8 cellular contexts compared by ENCODE assay signal in genomic region chr6:52419809-52420667, GRCh38. TPM values are rescaled to one million over a fixed set of nuclear protein-coding genes. Genes with fewer than 3 reads are reported as not detected.
A peak's percentile ranks its signal among the peaks of the same experiment; 100 is the strongest.
DNase-seq lines count a peak whose midpoint lies in the region; ATAC-seq and TF ChIP-seq lines count a peak whose summit lies in the region.

TSS of gene EFHC1 (plus strand) at chr6:52420342. CDS start at chr6:52420411, 69 bp downstream.

- H3K9ac ChIP-seq in MM.1S (ENCODE audit: low read length) (peak within 1 kb of the TSS; percentile 89), subcutaneous abdominal adipose tissue (ENCODE audit: low read length in 5 of 5) (peak within 1 kb of the TSS; percentile 51 to 87 (median 75))

- H3K4me3 ChIP-seq in HAP-1 (peak within 1 kb of the TSS; percentile 52), MM.1S (ENCODE audit: low read length) (peak within 1 kb of the TSS; percentile 90), neuron (ENCODE audit: low read length) (peak within 1 kb of the TSS; percentile 68), subcutaneous abdominal adipose tissue (ENCODE audit: low read depth in 1 of 5, low read length in 5 of 5) (peak within 1 kb of the TSS; percentile 81 to 100 (median 98))

- no peaks in the 10 kb centered on the region for H3K9me2 ChIP-seq in MM.1S (replicated peaks; ENCODE audit: insufficient read depth, low read length)

- DNase-seq in G401 (ENCODE audit: low spot score) (peak; percentile 98), HAP-1 (ENCODE audit: low spot score in 2 of 2) (peak; percentile 96 to 98), MM.1S (peak; percentile 98), SHP77 treated with DMSO at 0.1 percent for 48 hours (lab: John Stamatoyannopoulos, UW) (peak; percentile 94), activated gamma-delta T cell treated with Interleukin-2 at 50 U/mL for 16 hours (peak; percentile 97), foreskin keratinocyte (peak; percentile 87 to 93)

- no peaks in the 10 kb centered on the region for H3K9me3 ChIP-seq in HAP-1
- no peaks in the 10 kb centered on the region for H3K9me3 ChIP-seq in MM.1S (replicated peaks; ENCODE audit: insufficient read depth, low read length)
- H3K9me3 ChIP-seq in neuron (ENCODE audit: low read length), result no peaks in the 10 kb centered on the region
- no peaks in the 10 kb centered on the region for H3K9me3 ChIP-seq in subcutaneous abdominal adipose tissue (ENCODE audit: control insufficient read depth in 5 of 5, low read length in 5 of 5)

- no peaks in the 10 kb centered on the region for H3K36me3 ChIP-seq in HAP-1 (replicated peaks)
- no peaks in the 10 kb centered on the region for H3K36me3 ChIP-seq in MM.1S (replicated peaks; ENCODE audit: insufficient read depth, low read length)
- H3K36me3 ChIP-seq in neuron (ENCODE audit: insufficient read depth, low read length), result peaks cover 6% of the 10 kb centered on the region
- H3K36me3 ChIP-seq in subcutaneous abdominal adipose tissue (ENCODE audit: control insufficient read depth in 5 of 5, insufficient read depth in 5 of 5, low read length in 5 of 5), result no peaks in the 10 kb centered on the region

- H3K4me1 ChIP-seq in HAP-1, result peaks cover 15% of the 10 kb centered on the region
- peaks cover 35% of the 10 kb centered on the region for H3K4me1 ChIP-seq in MM.1S (ENCODE audit: low read length)
- H3K4me1 ChIP-seq in foreskin keratinocyte, result peaks cover 23% of the 10 kb centered on the region
- peaks cover 21% of the 10 kb centered on the region for H3K4me1 ChIP-seq in neuron (ENCODE audit: insufficient read depth, low read length)
- peaks cover 0 to 26% (median 23%) of the 10 kb centered on the region in 5 donors for H3K4me1 ChIP-seq in subcutaneous abdominal adipose tissue (ENCODE audit: control insufficient read depth in 5 of 5, insufficient read depth in 5 of 5, low read length in 5 of 5)

- H3K27me3 ChIP-seq in HAP-1 (ENCODE audit: low read depth) (no peaks in the 10 kb centered on the region), MM.1S (replicated peaks; ENCODE audit: insufficient read depth, low read length) (no peaks in the 10 kb centered on the region), foreskin keratinocyte (no peaks in the 10 kb centered on the region), neuron (ENCODE audit: insufficient read depth, low read length) (no peaks in the 10 kb centered on the region), subcutaneous abdominal adipose tissue (ENCODE audit: control insufficient read depth in 5 of 5, insufficient read depth in 4 of 5, low read length in 5 of 5) (no peaks in the 10 kb centered on the region)

- peaks cover 11% of the 10 kb centered on the region for H3F3A ChIP-seq in MM.1S (ENCODE audit: insufficient read depth, low read length)

- TF ChIP-seq CTCF in MM.1S (IDR thresholded peaks at IDR 0.05; ENCODE audit: low read length) (no peak), foreskin keratinocyte (conservative IDR thresholded peaks at IDR 0.05) (no peak)

- in situ Hi-C loops in G401 (cut with HindIII; ENCODE audit: low sequenced_read_pairs), result loop anchor here (25.0 kb wide), 1 partner anchor 242 kb away; the partner anchor contains the start of gene TMEM14A
- in situ Hi-C loops in HAP-1 (cut with MboI; ENCODE audit: low sequenced_read_pairs), result loop anchor here (5.0 kb wide), 2 partner anchors 157 to 242 kb away; partner anchors contain the start of gene TRAM2

- peak within 1 kb of the TSS; percentile 84 for H2AFZ ChIP-seq in MM.1S (ENCODE audit: low read length)
- H2AFZ ChIP-seq in neuron (ENCODE audit: low read depth, low read length), result peak within 1 kb of the TSS; percentile 58

- ATAC-seq in foreskin keratinocyte, result peak; percentile 89

- no peaks in the 10 kb centered on the region for H3K79me2 ChIP-seq in MM.1S (ENCODE audit: low read length)

- peak within 1 kb of the TSS; percentile 96 for H3K4me2 ChIP-seq in MM.1S (ENCODE audit: low read depth, low read length)

- no peaks in the 10 kb centered on the region for H4K20me1 ChIP-seq in MM.1S (ENCODE audit: insufficient read depth, low read length)

- H3K27ac ChIP-seq in MM.1S (ENCODE audit: low read length) (peak within 1 kb of the TSS; percentile 53; the same call in 1 of the 2 replicates), foreskin keratinocyte (peak within 1 kb of the TSS; percentile 66), subcutaneous abdominal adipose tissue (ENCODE audit: low read depth, low read length) (peak within 1 kb of the TSS; percentile 63)

RNA-seq across cellular contexts. Expression of gene EFHC1, which starts in this region (rescaled TPM):
- total RNA-seq in G401 (2014; rRNA removed; shearing (Covaris generic)), result 20.7 and 29.2 TPM in 2 replicates
- 18.2 and 18.4 TPM in 2 replicates for total RNA-seq in foreskin keratinocyte
- polyA plus RNA-seq in foreskin keratinocyte, result 10.6 and 11.4 TPM in 2 replicates

Comparison
In these comparisons a context has a peak if more than half of its experiments do, and no peak if none do; other contexts are left out.
1. Peak in every context shown above with its lines: DNase-seq, ATAC-seq, H3K4me3 ChIP-seq and H3K27ac ChIP-seq.